ENCODE assay signal across 8 cellular contexts in the genomic region with DNA sequence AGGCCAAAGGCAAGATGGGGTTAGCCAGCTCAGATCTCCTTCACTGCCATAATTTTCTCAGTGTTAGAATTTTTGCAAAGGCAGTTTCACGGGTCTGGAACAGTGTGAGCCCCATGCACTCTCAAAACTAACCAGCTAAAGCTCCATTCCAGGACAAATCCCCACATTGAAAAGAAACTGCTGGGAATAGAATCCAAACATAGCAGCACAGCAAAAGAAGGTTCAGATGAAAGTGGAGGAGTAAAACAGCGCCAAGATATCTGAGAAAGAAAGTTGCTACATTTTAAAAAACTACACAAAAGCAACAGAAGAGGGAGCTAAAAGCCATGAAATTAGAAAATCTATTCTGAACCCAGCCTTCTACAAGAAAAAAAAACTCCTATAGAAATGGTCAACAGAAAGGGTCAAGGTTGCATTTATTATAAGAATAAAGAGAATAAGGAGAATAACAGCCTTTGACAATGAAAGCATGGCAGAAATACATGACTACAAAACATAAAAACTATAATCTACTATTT. TPM values are rescaled to one million over a fixed set of nuclear protein-coding genes. Genes with fewer than 3 reads are reported as not detected.
DNase-seq lines count a peak whose midpoint lies in the region; TF ChIP-seq lines count a peak whose summit lies in the region.

No MANE protein-coding gene starts in this region.

- POLR2A ChIA-PET in activated CD4-positive, alpha-beta memory T cell treated with anti-CD3 and anti-CD28 coated beads, Interleukin-2, amount 10 ng/mL, durations not matched to agents 7 days and 5 days (lab: Charles Lee) = no interaction called here
- POLR2A ChIA-PET in activated CD4-positive, alpha-beta memory T cell treated with anti-CD3 and anti-CD28 coated beads for 36 hours (lab: Charles Lee) = no interaction called here
- POLR2A ChIA-PET in CD8-positive, alpha-beta memory T cell (lab: Charles Lee) = no interaction called here

- H3K4me3 Mint-ChIP-seq in activated CD4-positive, alpha-beta memory T cell treated with anti-CD3 and anti-CD28 coated beads, Interleukin-2, amount 10 ng/mL, durations not matched to agents 7 days and 5 days = peak overlapping the region; percentile 21
- no peak overlapping the region for H3K4me3 Mint-ChIP-seq in activated CD4-positive, alpha-beta memory T cell treated with anti-CD3 and anti-CD28 coated beads for 36 hours
- peak overlapping the region; percentile 3 for H3K4me3 Mint-ChIP-seq in endodermal cell
- H3K4me3 Mint-ChIP-seq in CD8-positive, alpha-beta memory T cell = peak overlapping the region in 1 of 7 donors; percentile 58

- TF ChIP-seq POLR2A in prostate gland (IDR thresholded peaks at IDR 0.05) = no peak

- no peak overlapping the region for H3K27ac Mint-ChIP-seq in activated CD4-positive, alpha-beta memory T cell treated with anti-CD3 and anti-CD28 coated beads, Interleukin-2, amount 10 ng/mL, durations not matched to agents 7 days and 5 days
- no peak overlapping the region for H3K27ac Mint-ChIP-seq in activated CD4-positive, alpha-beta memory T cell treated with anti-CD3 and anti-CD28 coated beads for 36 hours
- H3K27ac Mint-ChIP-seq in endodermal cell = peak overlapping the region; percentile 39
- H3K27ac Mint-ChIP-seq in CD8-positive, alpha-beta memory T cell = peak overlapping the region in 1 of 8 donors; percentile 54

- H3K27me3 ChIP-seq in endodermal cell (ENCODE audit: control insufficient read depth, insufficient read depth, low read length, poor library complexity, severe bottlenecking) (no peaks in the 10 kb centered on the region), prostate gland (replicated peaks; ENCODE audit: insufficient read depth) (no peaks in the 10 kb centered on the region)
- H3K27me3 ChIP-seq in CD8-positive, alpha-beta memory T cell (ENCODE audit: insufficient read depth, low read length, poor library complexity, severe bottlenecking) = no peaks in the 10 kb centered on the region

- H3K9ac ChIP-seq in endodermal cell (ENCODE audit: extremely low read depth, low read length, poor library complexity, severe bottlenecking) = no peak overlapping the region

- H3K27me3 Mint-ChIP-seq in activated CD4-positive, alpha-beta memory T cell treated with anti-CD3 and anti-CD28 coated beads, Interleukin-2, amount 10 ng/mL, durations not matched to agents 7 days and 5 days = no peaks in the 10 kb centered on the region
- no peaks in the 10 kb centered on the region for H3K27me3 Mint-ChIP-seq in activated CD4-positive, alpha-beta memory T cell treated with anti-CD3 and anti-CD28 coated beads for 36 hours
- H3K27me3 Mint-ChIP-seq in endodermal cell (ENCODE audit: insufficient read depth) = no peaks in the 10 kb centered on the region
- peaks cover 4 to 9% of the 10 kb centered on the region in 2 donors for H3K27me3 Mint-ChIP-seq in CD8-positive, alpha-beta memory T cell

- DNase-seq in activated CD4-positive, alpha-beta memory T cell treated with anti-CD3 and anti-CD28 coated beads, Interleukin-2, amount 10 ng/mL, durations not matched to agents 7 days and 5 days = no peak
- no peak for DNase-seq in activated CD4-positive, alpha-beta memory T cell treated with anti-CD3 and anti-CD28 coated beads for 36 hours
- DNase-seq in NCI-H748 (lab: John Stamatoyannopoulos, UW; ENCODE audit: unreplicated experiment) = peak; percentile 44
- DNase-seq in endodermal cell = no peak
- no peak for DNase-seq in retinal pigment epithelial cell (ENCODE audit: low read depth)
- no peak for DNase-seq in activated CD4-positive, alpha-beta T cell treated with anti-CD3 and anti-CD28 coated beads for 4 hours
- DNase-seq in prostate gland (ENCODE audit: low spot score) = no peak
- DNase-seq in CD8-positive, alpha-beta memory T cell = no peak

- no peaks in the 10 kb centered on the region for H3K9me3 Mint-ChIP-seq in activated CD4-positive, alpha-beta memory T cell treated with anti-CD3 and anti-CD28 coated beads, Interleukin-2, amount 10 ng/mL, durations not matched to agents 7 days and 5 days
- H3K9me3 Mint-ChIP-seq in activated CD4-positive, alpha-beta memory T cell treated with anti-CD3 and anti-CD28 coated beads for 36 hours = no peaks in the 10 kb centered on the region
- peaks cover 57% of the 10 kb centered on the region for H3K9me3 Mint-ChIP-seq in endodermal cell
- H3K9me3 Mint-ChIP-seq in CD8-positive, alpha-beta memory T cell = peaks cover 0 to 3% (median 0%) of the 10 kb centered on the region in 5 donors

- no peaks in the 10 kb centered on the region for H3K36me3 Mint-ChIP-seq in activated CD4-positive, alpha-beta memory T cell treated with anti-CD3 and anti-CD28 coated beads, Interleukin-2, amount 10 ng/mL, durations not matched to agents 7 days and 5 days (ENCODE audit: low read depth)
- H3K36me3 Mint-ChIP-seq in activated CD4-positive, alpha-beta memory T cell treated with anti-CD3 and anti-CD28 coated beads for 36 hours = no peaks in the 10 kb centered on the region
- no peaks in the 10 kb centered on the region for H3K36me3 Mint-ChIP-seq in endodermal cell (ENCODE audit: low read depth)
- no peaks in the 10 kb centered on the region for H3K36me3 Mint-ChIP-seq in CD8-positive, alpha-beta memory T cell

- H3K4me1 ChIP-seq in endodermal cell (ENCODE audit: control insufficient read depth, insufficient read depth, low read length) (no peaks in the 10 kb centered on the region), prostate gland (replicated peaks) (no peaks in the 10 kb centered on the region)
- no peaks in the 10 kb centered on the region for H3K4me1 ChIP-seq in CD8-positive, alpha-beta memory T cell (ENCODE audit: insufficient read depth, low read length)

- H3K4me3 ChIP-seq in endodermal cell (ENCODE audit: low read length) = no peak overlapping the region
- H3K4me3 ChIP-seq in retinal pigment epithelial cell (ENCODE audit: low read length) = no peak overlapping the region
- no peak overlapping the region for H3K4me3 ChIP-seq in prostate gland
- H3K4me3 ChIP-seq in CD8-positive, alpha-beta memory T cell (ENCODE audit: low read length) = no peak overlapping the region

- WGBS in endodermal cell (ENCODE audit: insufficient coverage in 1 of 2, insufficient read length in 1 of 2), 2 experiments = 28% methylated on average over 2 of the region's 2 CpGs; no CpG with 5 or more reads in 1 of the 2 experiments
- 3% methylated on average over 2 of the region's 2 CpGs for WGBS in prostate gland

- TF ChIP-seq CTCF in endodermal cell (conservative IDR thresholded peaks at IDR 0.05) (peak; percentile 60), retinal pigment epithelial cell (conservative IDR thresholded peaks at IDR 0.05; ENCODE audit: low read depth, low read length) (peak; percentile 24), prostate gland (IDR thresholded peaks at IDR 0.05) (peak in 2 of 4 experiments; percentile 39 to 40)

- H3K9me3 ChIP-seq in endodermal cell (ENCODE audit: control insufficient read depth, low read length) (no peaks in the 10 kb centered on the region), prostate gland (no peaks in the 10 kb centered on the region)
- H3K9me3 ChIP-seq in CD8-positive, alpha-beta memory T cell (ENCODE audit: low read length) = no peaks in the 10 kb centered on the region

- H3K4me1 Mint-ChIP-seq in activated CD4-positive, alpha-beta memory T cell treated with anti-CD3 and anti-CD28 coated beads, Interleukin-2, amount 10 ng/mL, durations not matched to agents 7 days and 5 days = peaks cover 10% of the 10 kb centered on the region
- H3K4me1 Mint-ChIP-seq in activated CD4-positive, alpha-beta memory T cell treated with anti-CD3 and anti-CD28 coated beads for 36 hours (ENCODE audit: low read depth) = peaks cover 6% of the 10 kb centered on the region
- peaks cover 3% of the 10 kb centered on the region for H3K4me1 Mint-ChIP-seq in endodermal cell
- H3K4me1 Mint-ChIP-seq in CD8-positive, alpha-beta memory T cell = peaks cover 2 to 9% (median 7%) of the 10 kb centered on the region in 3 donors

- CTCF ChIA-PET in activated CD4-positive, alpha-beta memory T cell treated with anti-CD3 and anti-CD28 coated beads, Interleukin-2, amount 10 ng/mL, durations not matched to agents 7 days and 5 days (lab: Charles Lee) = interaction anchor here (0.9 to 2.0 kb wide), 6 partner anchors 9 to 313 kb away, joined by 3 to 8 read pairs (median 6); partner anchors contain the start of gene NONO
- CTCF ChIA-PET in activated CD4-positive, alpha-beta memory T cell treated with anti-CD3 and anti-CD28 coated beads for 36 hours (lab: Charles Lee) = interaction anchor here (0.6 to 1.6 kb wide), 4 partner anchors 10 to 211 kb away, joined by 3 to 8 read pairs (median 4); no protein-coding TSS in a partner anchor
- CTCF ChIA-PET in CD8-positive, alpha-beta memory T cell (lab: Charles Lee) = interaction anchor here (0.9 to 1.7 kb wide), 4 partner anchors 10 to 209 kb away, joined by 3 to 4 read pairs (median 3); no protein-coding TSS in a partner anchor

- H3K27ac ChIP-seq in endodermal cell (ENCODE audit: low read depth, low read length) (no peak overlapping the region), prostate gland (no peak overlapping the region)
- no peak overlapping the region for H3K27ac ChIP-seq in CD8-positive, alpha-beta memory T cell (ENCODE audit: low read depth, low read length)

- H3K36me3 ChIP-seq in endodermal cell (ENCODE audit: control insufficient read depth, insufficient read depth, low read length) (no peaks in the 10 kb centered on the region), prostate gland (no peaks in the 10 kb centered on the region)
- no peaks in the 10 kb centered on the region for H3K36me3 ChIP-seq in CD8-positive, alpha-beta memory T cell (ENCODE audit: insufficient read depth, low read length)

- intact Hi-C loops in activated CD4-positive, alpha-beta memory T cell treated with anti-CD3 and anti-CD28 coated beads for 36 hours (cut with micrococcal nuclease) = loop anchor here (2.0 to 5.0 kb wide), 2 partner anchors 208 to 682 kb away; no protein-coding TSS in a partner anchor
- intact Hi-C loops in prostate gland (cut with DNase I) = no loop called here

RNA-seq across cellular contexts. Expression of gene SLC7A3, which starts 39.6 kb away (rescaled TPM):
- not detected for total RNA-seq in activated CD4-positive, alpha-beta memory T cell treated with anti-CD3 and anti-CD28 coated beads, Interleukin-2, amount 10 ng/mL, durations not matched to agents 7 days and 5 days
- total RNA-seq in activated CD4-positive, alpha-beta memory T cell treated with anti-CD3 and anti-CD28 coated beads for 36 hours = not detected
- total RNA-seq in endodermal cell (100 to 1,000 TPM; 114 to 135 TPM), prostate gland (1 to 10 TPM; 2.2 to 7.6 TPM)
- 36.6 TPM for polyA plus RNA-seq in endodermal cell (2013, experiment 1 of 2)
- polyA plus RNA-seq in endodermal cell (2013, experiment 2 of 2) = 24.6 TPM
- total RNA-seq in CD8-positive, alpha-beta memory T cell = under 1 TPM; 0.16 to 0.28 TPM
- polyA plus RNA-seq in CD8-positive, alpha-beta memory T cell = 1.5 TPM

Comparison
In these comparisons a context has a peak if more than half of its experiments do, and no peak if none do; other contexts are left out.
1. RNA of gene SLC7A3, which starts 39.6 kb away (total RNA-seq): 114 to 135 TPM in endodermal cell; 2.2 to 7.6 TPM in prostate gland, 0.16 to 0.28 TPM in CD8-positive, alpha-beta memory T cell, not detected in activated CD4-positive, alpha-beta memory T cell treated with anti-CD3 and anti-CD28 coated beads, Interleukin-2, amount 10 ng/mL, durations not matched to agents 7 days and 5 days and not detected in activated CD4-positive, alpha-beta memory T cell treated with anti-CD3 and anti-CD28 coated beads for 36 hours; every median in the first group is over 10 times any median in the second.